Comparison of ENCODE assay signal across 13 cellular contexts in the genomic region with DNA sequence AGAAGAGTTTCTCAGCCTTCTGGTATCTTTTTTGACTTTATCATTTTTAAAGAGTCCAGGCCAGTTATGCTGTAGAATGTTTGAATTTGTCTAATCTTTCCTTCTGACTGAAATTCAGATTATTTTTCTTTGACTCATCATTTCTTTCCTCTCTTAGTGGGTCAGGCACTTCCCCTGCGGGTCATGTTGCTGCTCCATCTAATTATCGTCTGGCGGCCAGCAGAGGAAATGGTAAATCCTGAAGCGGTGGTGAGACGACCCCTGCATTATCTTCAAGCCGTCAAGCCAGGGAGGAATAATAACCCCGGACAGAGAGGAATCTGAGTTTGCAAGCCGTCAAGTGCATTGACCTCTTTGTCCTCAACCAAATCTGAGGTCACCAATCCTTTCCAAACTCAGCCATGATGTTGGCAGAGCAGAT.
DNase-seq lines count a peak whose midpoint lies in the region; ATAC-seq, FAIRE-seq and TF ChIP-seq lines count a peak whose summit lies in the region.
"Had no signal": no experiment of that assay in that cellular context is flagged by ENCODE, and none has a peak within 500 bp of the region (broad histone marks: within the 10 kb centered on the region; RNA-seq: fewer than 3 reads in every experiment).

No MANE protein-coding gene starts in this region.

- ATAC-seq in GM21786 (IDR thresholded peaks at IDR 0.05; ENCODE audit: unreplicated experiment), result peak; percentile 2
- peak; percentile 42 to 81 (median 54) for ATAC-seq in right lobe of liver
- no peak for ATAC-seq in foreskin keratinocyte
- ATAC-seq: HCT116 had no signal

- no peak for TF ChIP-seq POLR2A in right lobe of liver (IDR thresholded peaks at IDR 0.05)

- CTCF ChIA-PET in AG04450 (lab: Charles Lee), result interaction anchor here (0.5 kb wide), 1 partner anchor 30 kb away, joined by 4 read pairs; no protein-coding TSS in a partner anchor

- H3K27ac Mint-ChIP-seq in activated T-helper 1 cell treated with anti-CD3 and anti-CD28 coated beads, Interleukin-12 subunit alpha, Interleukin-12 subunit beta, Interleukin-2, Interleukin-4 antibody, amounts not matched to agents 30 ng/mL and 10 ng/mL and 1 ng/mL, durations not matched to agents 14 hours and 24 hours and 36 hours, result peak overlapping the region; percentile 70
- H3K27ac Mint-ChIP-seq: activated naive CD4-positive, alpha-beta T cell treated with anti-CD3 and anti-CD28 coated beads, Interleukin-2, amount 50 U/mL, for 24 hours had no signal

- H3K27me3 ChIP-seq in AG04450 (ENCODE audit: control insufficient read depth, insufficient read depth, low read length) (no peaks in the 10 kb centered on the region), right lobe of liver (no peaks in the 10 kb centered on the region), tibial artery (no peaks in the 10 kb centered on the region), small intestine (ENCODE audit: control insufficient read depth in 2 of 2, insufficient read depth in 2 of 2, low read length in 2 of 2) (no peaks in the 10 kb centered on the region), foreskin keratinocyte (no peaks in the 10 kb centered on the region)

- H3K4me1 Mint-ChIP-seq in activated T-helper 1 cell treated with anti-CD3 and anti-CD28 coated beads, Interleukin-12 subunit alpha, Interleukin-12 subunit beta, Interleukin-2, Interleukin-4 antibody, amounts not matched to agents 30 ng/mL and 10 ng/mL and 1 ng/mL, durations not matched to agents 14 hours and 24 hours and 36 hours (ENCODE audit: low read depth), result peaks cover 47% of the 10 kb centered on the region
- H3K4me1 Mint-ChIP-seq: activated naive CD4-positive, alpha-beta T cell treated with anti-CD3 and anti-CD28 coated beads, Interleukin-2, amount 50 U/mL, for 24 hours had no signal

- POLR2A ChIA-PET in AG04450 (lab: Yijun Ruan, JAX), result interaction anchor here (1.0 to 1.2 kb wide), 2 partner anchors 13 to 101 kb away, joined by 3 read pairs; no protein-coding TSS in a partner anchor

- H3K4me1 ChIP-seq in right lobe of liver (no peaks in the 10 kb centered on the region), tibial artery (peaks cover 0 to 8% (median under 1%) of the 10 kb centered on the region in 4 donors), small intestine (ENCODE audit: control insufficient read depth in 2 of 2, insufficient read depth in 1 of 2, low read depth in 1 of 2, low read length in 1 of 2) (peaks cover 7 to 15% of the 10 kb centered on the region in 2 donors), foreskin keratinocyte (peaks cover 18% of the 10 kb centered on the region)

- intact Hi-C loops in activated T-helper 1 cell treated with anti-CD3 and anti-CD28 coated beads, Interleukin-12 subunit alpha, Interleukin-12 subunit beta, Interleukin-2, Interleukin-4 antibody, amounts not matched to agents 30 ng/mL and 10 ng/mL and 1 ng/mL, durations not matched to agents 14 hours and 24 hours and 36 hours (cut with micrococcal nuclease), result loop anchor here (5.0 kb wide), 1 partner anchor 63 kb away; no protein-coding TSS in a partner anchor
- intact Hi-C loops in right lobe of liver (cut with DNase I), result no loop called here
- intact Hi-C loops in tibial artery (cut with DNase I; ENCODE audit: low total_unique reads), result no loop called here

- no peaks in the 10 kb centered on the region for H3K27me3 Mint-ChIP-seq in activated T-helper 1 cell treated with anti-CD3 and anti-CD28 coated beads, Interleukin-12 subunit alpha, Interleukin-12 subunit beta, Interleukin-2, Interleukin-4 antibody, amounts not matched to agents 30 ng/mL and 10 ng/mL and 1 ng/mL, durations not matched to agents 14 hours and 24 hours and 36 hours (ENCODE audit: insufficient read depth)
- H3K27me3 Mint-ChIP-seq: activated naive CD4-positive, alpha-beta T cell treated with anti-CD3 and anti-CD28 coated beads, Interleukin-2, amount 50 U/mL, for 24 hours had no signal

- H3K9me3 Mint-ChIP-seq in activated T-helper 1 cell treated with anti-CD3 and anti-CD28 coated beads, Interleukin-12 subunit alpha, Interleukin-12 subunit beta, Interleukin-2, Interleukin-4 antibody, amounts not matched to agents 30 ng/mL and 10 ng/mL and 1 ng/mL, durations not matched to agents 14 hours and 24 hours and 36 hours, result peaks cover 15% of the 10 kb centered on the region
- H3K9me3 Mint-ChIP-seq: activated naive CD4-positive, alpha-beta T cell treated with anti-CD3 and anti-CD28 coated beads, Interleukin-2, amount 50 U/mL, for 24 hours had no signal

- no peaks in the 10 kb centered on the region for H3K9me3 ChIP-seq in AG04450 (ENCODE audit: control insufficient read depth, insufficient read depth, low read length)
- H3K9me3 ChIP-seq in right lobe of liver, result no peaks in the 10 kb centered on the region
- no peaks in the 10 kb centered on the region for H3K9me3 ChIP-seq in tibial artery
- no peaks in the 10 kb centered on the region for H3K9me3 ChIP-seq in small intestine (ENCODE audit: control insufficient read depth, low read depth)
- H3K9me3 ChIP-seq: Caco-2 had no signal

- TF ChIP-seq CTCF in AG04450 (IDR thresholded peaks at IDR 0.05; ENCODE audit: low read depth, low read length) (no peak), right lobe of liver (IDR thresholded peaks at IDR 0.05) (no peak), tibial artery (IDR thresholded peaks at IDR 0.05) (no peak), foreskin keratinocyte (conservative IDR thresholded peaks at IDR 0.05) (no peak)

- H3K27ac ChIP-seq in AG04450 (ENCODE audit: low read depth, low read length), result peak overlapping the region; percentile 62
- H3K27ac ChIP-seq in right lobe of liver, result no peak overlapping the region
- H3K27ac ChIP-seq in tibial artery, result no peak overlapping the region
- H3K27ac ChIP-seq in small intestine (ENCODE audit: low read depth in 1 of 2, low read length in 1 of 2), result peak overlapping the region in 1 of 2 donors; percentile 19
- no peak overlapping the region for H3K27ac ChIP-seq in foreskin keratinocyte
- H3K27ac ChIP-seq: epithelial cell of prostate had no signal

- 44% methylated on average over 7 of the region's 8 CpGs for WGBS in right lobe of liver (ENCODE audit: insufficient coverage, low coverage, low lambda C conversion rate, missing lambda C conversion rate)
- WGBS in small intestine, 3 donors, result 40 to 57% (median 55%) methylated on average over 8 of the region's 8 CpGs

- H3K36me3 Mint-ChIP-seq in activated T-helper 1 cell treated with anti-CD3 and anti-CD28 coated beads, Interleukin-12 subunit alpha, Interleukin-12 subunit beta, Interleukin-2, Interleukin-4 antibody, amounts not matched to agents 30 ng/mL and 10 ng/mL and 1 ng/mL, durations not matched to agents 14 hours and 24 hours and 36 hours (ENCODE audit: low read depth), result peaks cover 7% of the 10 kb centered on the region
- H3K36me3 Mint-ChIP-seq: activated naive CD4-positive, alpha-beta T cell treated with anti-CD3 and anti-CD28 coated beads, Interleukin-2, amount 50 U/mL, for 24 hours had no signal

- H3K4me3 ChIP-seq in AG04450 (ENCODE audit: low read depth, low read length) (no peak overlapping the region), right lobe of liver (no peak overlapping the region), tibial artery (no peak overlapping the region), small intestine (ENCODE audit: low read depth in 1 of 2, low read length in 2 of 2) (no peak overlapping the region)

- no peak for FAIRE-seq in small intestine (lab: Jason Lieb, UNC)

- DNase-seq in AG04450 (ENCODE audit: low read depth, low spot score) (no peak), right lobe of liver (no peak), tibial artery (no peak), small intestine (no peak), C1 segment of cervical spinal cord (lab: John Stamatoyannopoulos, UW) (no peak), foreskin keratinocyte (no peak)
- DNase-seq in activated T-helper 1 cell treated with anti-CD3 and anti-CD28 coated beads, Interleukin-12 subunit alpha, Interleukin-12 subunit beta, Interleukin-2, Interleukin-4 antibody, amounts not matched to agents 30 ng/mL and 10 ng/mL and 1 ng/mL, durations not matched to agents 14 hours and 24 hours and 36 hours (ENCODE audit: low spot score), result no peak
- DNase-seq: Caco-2, NCI-H1092 had no signal

- H3K36me3 ChIP-seq in right lobe of liver (no peaks in the 10 kb centered on the region), tibial artery (no peaks in the 10 kb centered on the region), small intestine (ENCODE audit: control insufficient read depth in 2 of 2, insufficient read depth in 2 of 2, low read length in 2 of 2) (no peaks in the 10 kb centered on the region)

- H3K4me3 Mint-ChIP-seq in activated T-helper 1 cell treated with anti-CD3 and anti-CD28 coated beads, Interleukin-12 subunit alpha, Interleukin-12 subunit beta, Interleukin-2, Interleukin-4 antibody, amounts not matched to agents 30 ng/mL and 10 ng/mL and 1 ng/mL, durations not matched to agents 14 hours and 24 hours and 36 hours, result no peak overlapping the region
- H3K4me3 Mint-ChIP-seq: activated naive CD4-positive, alpha-beta T cell treated with anti-CD3 and anti-CD28 coated beads, Interleukin-2, amount 50 U/mL, for 24 hours had no signal
